16 cellular contexts compared by ENCODE assay signal in genomic region chr2:208000701-208001395, GRCh38.
"Had no signal": no experiment of that assay in that cellular context is flagged by ENCODE, and none has a peak within 500 bp of the region (broad histone marks: within the 10 kb centered on the region; RNA-seq: fewer than 3 reads in every experiment).

No MANE protein-coding gene starts in this region.

- H3K4me2 ChIP-seq: hepatocyte had no signal

- ATAC-seq: activated CD8-positive, alpha-beta T cell treated with anti-CD3 and anti-CD28 coated beads for 36 hours; mucosa of descending colon; naive thymus-derived CD8-positive, alpha-beta T cell; pancreas had no signal

- H3K27ac ChIP-seq: hepatocyte, pancreas, sigmoid colon, spleen, thyroid gland had no signal

- H2AFZ ChIP-seq: hepatocyte had no signal

- H3K27me3 ChIP-seq: hepatocyte, pancreas, sigmoid colon, spleen, thyroid gland had no signal

- H3K4me3 ChIP-seq: hepatocyte, mucosa of descending colon, pancreas, sigmoid colon, spleen, thyroid gland had no signal

- H3K36me3 ChIP-seq: thyroid gland had no signal

- H3K9me3 ChIP-seq: mucosa of descending colon, pancreas, sigmoid colon, spleen, thyroid gland had no signal

- DNase-seq: activated B cell treated with CpG ODN at 0.5 μM for 24 hours; activated CD4-positive, alpha-beta T cell treated with anti-CD3 and anti-CD28 coated beads for 48 hours; activated CD8-positive, alpha-beta T cell treated with anti-CD3 and anti-CD28 coated beads for 36 hours; activated effector memory CD4-positive, alpha-beta T cell treated with Interleukin-2 at 50 U/mL for 16 hours; activated naive CD4-positive, alpha-beta T cell treated with anti-CD3 and anti-CD28 coated beads, Interleukin-2, amount 50 U/mL, for 16 hours; activated T-cell treated with anti-CD3 and anti-CD28 coated beads, Interleukin-2, amount 50 U/mL, for 48 hours; effector CD4-positive, alpha-beta T cell; mesenchymal stem cell; mucosa of descending colon; naive thymus-derived CD8-positive, alpha-beta T cell; pancreas; sigmoid colon; spleen; stimulated activated naive CD4-positive, alpha-beta T cell; thyroid gland had no signal

- H3K4me1 ChIP-seq: pancreas had no signal
